In the genomic region with DNA sequence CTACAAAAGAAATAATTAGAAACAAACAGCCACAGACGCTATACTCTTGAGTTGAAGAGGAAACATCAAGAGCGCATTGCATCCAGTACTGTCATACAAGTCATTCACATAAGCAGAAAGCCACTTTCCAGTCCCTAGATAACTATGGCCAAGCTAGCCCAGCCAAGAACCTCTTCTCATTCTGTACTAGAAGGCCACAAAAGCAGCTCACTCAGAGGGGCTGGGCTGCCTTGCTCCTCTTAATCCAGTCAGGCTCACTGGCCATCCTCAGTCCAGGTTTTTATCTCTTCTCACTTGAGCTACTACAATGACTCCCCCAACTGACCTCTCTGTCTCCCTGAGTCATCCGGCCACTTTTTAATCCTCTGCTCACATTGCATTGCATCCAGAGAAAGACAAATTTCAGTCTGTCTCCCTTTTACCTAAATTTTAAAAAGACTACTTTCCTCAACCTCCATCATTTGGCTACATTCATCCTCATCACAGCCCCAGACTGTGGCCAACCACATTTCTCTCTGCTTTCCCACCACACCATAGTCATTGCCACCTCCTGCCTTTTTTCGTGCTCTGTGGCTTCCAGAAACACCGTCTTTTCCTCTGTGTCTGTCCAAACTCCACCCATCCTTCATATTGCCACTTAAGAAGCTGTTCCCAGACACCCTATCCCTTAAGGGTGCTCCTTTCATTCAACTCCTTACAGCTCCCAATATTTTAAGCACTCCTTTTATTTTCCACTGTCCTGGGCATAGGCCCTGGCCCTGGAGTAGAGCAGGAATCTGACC, we compare ENCODE assay signal across 13 cellular contexts. TPM values are rescaled to one million over a fixed set of nuclear protein-coding genes. Genes with fewer than 3 reads are reported as not detected.
DNase-seq lines count a peak whose midpoint lies in the region; ATAC-seq and TF ChIP-seq lines count a peak whose summit lies in the region.
"Had no signal": no experiment of that assay in that cellular context is flagged by ENCODE, and none has a peak within 500 bp of the region (broad histone marks: within the 10 kb centered on the region; RNA-seq: fewer than 3 reads in every experiment).

No MANE protein-coding gene starts in this region.

- CTCF ChIA-PET in CD8-positive, alpha-beta memory T cell (lab: Charles Lee) = interaction anchor here (1.8 kb wide), 1 partner anchor 12 kb away, joined by 4 read pairs; no protein-coding TSS in a partner anchor

- intact Hi-C loops in adrenal gland (cut with DNase I) = no loop called here
- intact Hi-C loops in left ventricle myocardium superior (cut with micrococcal nuclease) = no loop called here
- intact Hi-C loops in gastrocnemius medialis (cut with DNase I; ENCODE audit: low total_unique reads) = loop anchor here (2.0 kb wide), 1 partner anchor 15 kb away; no protein-coding TSS in a partner anchor

- DNase-seq in CD8-positive, alpha-beta memory T cell = no peak
- DNase-seq in adrenal gland = peak in 1 of 7 donors; percentile 9
- DNase-seq in left ventricle myocardium superior = peak; percentile 44
- DNase-seq in gastrocnemius medialis = no peak
- no peak for DNase-seq in DMS53 treated with DMSO at 0.1 percent for 48 hours (lab: John Stamatoyannopoulos, UW; ENCODE audit: unreplicated experiment)
- DNase-seq in kidney tubule cell (ENCODE audit: low spot score) = no peak
- DNase-seq: activated effector memory CD4-positive, alpha-beta T cell treated with anti-CD3 and anti-CD28 coated beads, Interleukin-2, amount 50 U/mL, for 16 hours; NCI-H1436; small intestine had no signal

- H3K27me3 ChIP-seq in CD8-positive, alpha-beta memory T cell (ENCODE audit: insufficient read depth, low read length, poor library complexity, severe bottlenecking) = no peaks in the 10 kb centered on the region
- no peaks in the 10 kb centered on the region for H3K27me3 ChIP-seq in adrenal gland
- no peaks in the 10 kb centered on the region for H3K27me3 ChIP-seq in gastrocnemius medialis
- H3K27me3 ChIP-seq: BLaER1 had no signal

- peak overlapping the region; percentile 80 for H3K27ac ChIP-seq in CD8-positive, alpha-beta memory T cell (ENCODE audit: low read depth, low read length)
- H3K27ac ChIP-seq in adrenal gland (peak overlapping the region; percentile 77 to 88 (median 83)), gastrocnemius medialis (peak overlapping the region; percentile 84 to 97 (median 92))

- no peak overlapping the region for H3K4me3 ChIP-seq in CD8-positive, alpha-beta memory T cell (ENCODE audit: low read length)
- H3K4me3 ChIP-seq in adrenal gland (no peak overlapping the region), gastrocnemius medialis (peak overlapping the region in 2 of 4 donors; percentile 32 to 37)
- H3K4me3 ChIP-seq: BLaER1 had no signal

- H3K9me3 Mint-ChIP-seq in CD8-positive, alpha-beta memory T cell = peaks cover 0 to 12% (median 6%) of the 10 kb centered on the region in 5 donors

- ATAC-seq in left ventricle myocardium superior (peak; percentile 85), gastrocnemius medialis (peak in 1 of 2 donors; percentile 13), GM19324 (IDR thresholded peaks at IDR 0.05; ENCODE audit: low FRiP score, unreplicated experiment) (no peak), GM19351 (IDR thresholded peaks at IDR 0.05; ENCODE audit: unreplicated experiment) (no peak)
- ATAC-seq: activated CD4-positive, CD25-positive, alpha-beta regulatory T cell treated with anti-CD3 and anti-CD28 coated beads, Interleukin-2, amount 50 U/mL, for 24 hours had no signal

- no peaks in the 10 kb centered on the region for H3K4me1 Mint-ChIP-seq in CD8-positive, alpha-beta memory T cell

- no peak for TF ChIP-seq POLR2A in adrenal gland (IDR thresholded peaks at IDR 0.05)
- no peak for TF ChIP-seq POLR2A in gastrocnemius medialis (IDR thresholded peaks at IDR 0.05)

- H3K4me1 ChIP-seq in CD8-positive, alpha-beta memory T cell (ENCODE audit: insufficient read depth, low read length) = no peaks in the 10 kb centered on the region
- H3K4me1 ChIP-seq in adrenal gland (replicated peaks in 1 of 2) = peaks cover 33 to 45% of the 10 kb centered on the region in 2 donors
- H3K4me1 ChIP-seq in gastrocnemius medialis = peaks cover 43 to 55% of the 10 kb centered on the region in 2 donors

- in situ Hi-C loops in gastrocnemius medialis (cut with MboI; ENCODE audit: low sequenced_read_pairs in 4 of 4) = no loop called here

- H3K36me3 ChIP-seq in CD8-positive, alpha-beta memory T cell (ENCODE audit: insufficient read depth, low read length) = no peaks in the 10 kb centered on the region
- H3K36me3 ChIP-seq in adrenal gland (replicated peaks in 1 of 2) (no peaks in the 10 kb centered on the region), gastrocnemius medialis (no peaks in the 10 kb centered on the region)
- H3K36me3 ChIP-seq: BLaER1 had no signal

- no peak overlapping the region for H3K27ac Mint-ChIP-seq in CD8-positive, alpha-beta memory T cell

- no peaks in the 10 kb centered on the region for H3K9me3 ChIP-seq in CD8-positive, alpha-beta memory T cell (ENCODE audit: low read length)
- H3K9me3 ChIP-seq in adrenal gland (replicated peaks in 1 of 3) = no peaks in the 10 kb centered on the region
- H3K9me3 ChIP-seq in gastrocnemius medialis = no peaks in the 10 kb centered on the region

- H3K27me3 Mint-ChIP-seq in CD8-positive, alpha-beta memory T cell = peaks cover 0 to 13% of the 10 kb centered on the region in 2 donors

- POLR2A ChIA-PET in CD8-positive, alpha-beta memory T cell (lab: Charles Lee) = no interaction called here

- H3K4me3 Mint-ChIP-seq in CD8-positive, alpha-beta memory T cell = no peak overlapping the region

- no peaks in the 10 kb centered on the region for H3K36me3 Mint-ChIP-seq in CD8-positive, alpha-beta memory T cell

- TF ChIP-seq CTCF in adrenal gland (IDR thresholded peaks at IDR 0.05) (no peak), gastrocnemius medialis (IDR thresholded peaks at IDR 0.05 in 4 of 5, conservative IDR thresholded peaks at IDR 0.05 in 1 of 5) (no peak)

- WGBS in adrenal gland, 4 donors = 37 to 42% (median 41%) methylated on average over 5 of the region's 5 CpGs

RNA-seq across cellular contexts. Expression of a gene that starts 25.0 kb away (rescaled TPM):
- not detected for total RNA-seq in CD8-positive, alpha-beta memory T cell
- not detected for polyA plus RNA-seq in CD8-positive, alpha-beta memory T cell
- total RNA-seq in adrenal gland (10 to 100 TPM; 10.9 to 52.9 (median 22.5) TPM), left ventricle myocardium superior (180 TPM), gastrocnemius medialis (10 to 100 TPM in 3 of 4 donors, 1 to 10 TPM in 1; 6.6 to 90.7 (median 65.5) TPM)
- polyA plus RNA-seq in adrenal gland = 10 to 100 TPM in 2 of 3 donors, 1 to 10 TPM in 1; 7.8 to 13.7 (median 11.7) TPM

Comparison
In these comparisons a context has a peak if more than half of its experiments do, and no peak if none do; other contexts are left out.
1. RNA of a gene that starts 25.0 kb away (total RNA-seq): 180 TPM in left ventricle myocardium superior (single experiment), 6.6 to 90.7 TPM in gastrocnemius medialis and 10.9 to 52.9 TPM in adrenal gland; not detected in CD8-positive, alpha-beta memory T cell; every median in the first group is over 4 times any median in the second.
2. Peak in every context shown above with its lines, with median percentiles within 50 percentile points of each other: H3K27ac ChIP-seq.